Comparison of ENCODE assay signal across 19 cellular contexts in genomic region chr1:178612261-178612660, GRCh38.
DNase-seq lines count a peak whose midpoint lies in the region; ATAC-seq and TF ChIP-seq lines count a peak whose summit lies in the region.
"Had no signal": no experiment of that assay in that cellular context is flagged by ENCODE, and none has a peak within 500 bp of the region (broad histone marks: within the 10 kb centered on the region; RNA-seq: fewer than 3 reads in every experiment).

No MANE protein-coding gene starts in this region.

- no peaks in the 10 kb centered on the region for H3K9me3 Mint-ChIP-seq in activated CD8-positive, alpha-beta T cell treated with anti-CD3 and anti-CD28 coated beads, Interleukin-2, amount 10 ng/mL, durations not matched to agents 7 days and 5 days (ENCODE audit: insufficient read depth)

- no peak overlapping the region for H3K4me3 Mint-ChIP-seq in activated CD8-positive, alpha-beta T cell treated with anti-CD3 and anti-CD28 coated beads, Interleukin-2, amount 10 ng/mL, durations not matched to agents 7 days and 5 days

- no peaks in the 10 kb centered on the region for H3K36me3 Mint-ChIP-seq in activated CD8-positive, alpha-beta T cell treated with anti-CD3 and anti-CD28 coated beads, Interleukin-2, amount 10 ng/mL, durations not matched to agents 7 days and 5 days (ENCODE audit: low read depth)

- no peaks in the 10 kb centered on the region for H3K27me3 ChIP-seq in suprapubic skin
- H3K27me3 ChIP-seq: body of pancreas had no signal

- H3K27ac Mint-ChIP-seq in activated CD8-positive, alpha-beta T cell treated with anti-CD3 and anti-CD28 coated beads, Interleukin-2, amount 10 ng/mL, durations not matched to agents 7 days and 5 days = no peak overlapping the region
- H3K27ac Mint-ChIP-seq: progenitor cell of endocrine pancreas had no signal

- CTCF ChIA-PET in activated CD8-positive, alpha-beta T cell treated with anti-CD3 and anti-CD28 coated beads, Interleukin-2, amount 10 ng/mL, durations not matched to agents 7 days and 5 days (lab: Charles Lee) = no interaction called here

- 51% methylated on average over 2 of the region's 2 CpGs for WGBS in suprapubic skin

- no peak overlapping the region for H3K27ac ChIP-seq in suprapubic skin
- H3K27ac ChIP-seq: body of pancreas, C4-2B, SK-N-MC, VCaP had no signal

- peaks cover 2% of the 10 kb centered on the region for H3K4me1 ChIP-seq in suprapubic skin
- H3K4me1 ChIP-seq: body of pancreas had no signal

- TF ChIP-seq EP300 in suprapubic skin (IDR thresholded peaks at IDR 0.05) = no peak

- H3K4me1 Mint-ChIP-seq in activated CD8-positive, alpha-beta T cell treated with anti-CD3 and anti-CD28 coated beads, Interleukin-2, amount 10 ng/mL, durations not matched to agents 7 days and 5 days (ENCODE audit: low read depth) = no peaks in the 10 kb centered on the region

- TF ChIP-seq CTCF in suprapubic skin (IDR thresholded peaks at IDR 0.05) = no peak

- no peak overlapping the region for H3K4me3 ChIP-seq in suprapubic skin
- H3K4me3 ChIP-seq: body of pancreas, SK-N-MC had no signal

- ATAC-seq in activated CD8-positive, alpha-beta T cell treated with anti-CD3 and anti-CD28 coated beads, Interleukin-2, amount 10 ng/mL, durations not matched to agents 7 days and 5 days = no peak
- ATAC-seq in HG03571 (IDR thresholded peaks at IDR 0.05; ENCODE audit: unreplicated experiment) = no peak
- ATAC-seq: body of pancreas had no signal

- no peaks in the 10 kb centered on the region for H3K36me3 ChIP-seq in suprapubic skin

- DNase-seq in ELR (ENCODE audit: low read depth) (peak; percentile 85), RPMI7951 (ENCODE audit: low read depth) (peak; percentile 52), dermis blood vessel endothelial cell (peak; percentile 15), non-pigmented ciliary epithelial cell (ENCODE audit: low read depth) (peak; percentile 38), NCI-H748 treated with DMSO at 0.1 percent for 48 hours (lab: John Stamatoyannopoulos, UW) (no peak), suprapubic skin (ENCODE audit: low spot score in 2 of 2) (no peak)
- DNase-seq in activated CD8-positive, alpha-beta T cell treated with anti-CD3 and anti-CD28 coated beads, Interleukin-2, amount 10 ng/mL, durations not matched to agents 7 days and 5 days = no peak
- DNase-seq: activated CD8-positive, alpha-beta memory T cell treated with anti-CD3 and anti-CD28 coated beads for 24 hours; activated effector memory CD4-positive, alpha-beta T cell treated with anti-CD3 and anti-CD28 coated beads, Interleukin-2, amount 50 U/mL, for 16 hours; body of pancreas; effector memory CD4-positive, alpha-beta T cell; islet precursor cell; NCI-H2171; NK-92 treated with Interleukin-12 subunit alpha and Interleukin-12 subunit beta, amount 100 ng/mL, for 24 hours had no signal

- POLR2A ChIA-PET in activated CD8-positive, alpha-beta T cell treated with anti-CD3 and anti-CD28 coated beads, Interleukin-2, amount 10 ng/mL, durations not matched to agents 7 days and 5 days (lab: Charles Lee) = no interaction called here

- H3K27me3 Mint-ChIP-seq in activated CD8-positive, alpha-beta T cell treated with anti-CD3 and anti-CD28 coated beads, Interleukin-2, amount 10 ng/mL, durations not matched to agents 7 days and 5 days (ENCODE audit: low read depth) = no peaks in the 10 kb centered on the region
- H3K27me3 Mint-ChIP-seq: progenitor cell of endocrine pancreas had no signal

- TF ChIP-seq POLR2A in suprapubic skin (IDR thresholded peaks at IDR 0.05) = no peak

- H3K9me3 ChIP-seq in suprapubic skin = no peaks in the 10 kb centered on the region
- H3K9me3 ChIP-seq: body of pancreas had no signal

Comparison
In these comparisons a context has a peak if more than half of its experiments do, and no peak if none do; other contexts are left out.
1. DNase-seq: peak in ELR (single experiment), RPMI7951 (single experiment), dermis blood vessel endothelial cell (single experiment) and non-pigmented ciliary epithelial cell (single experiment); none in NCI-H748 treated with DMSO at 0.1 percent for 48 hours (single experiment), suprapubic skin (0 of 2) and activated CD8-positive, alpha-beta T cell treated with anti-CD3 and anti-CD28 coated beads, Interleukin-2, amount 10 ng/mL, durations not matched to agents 7 days and 5 days (single experiment).